Comparison of ENCODE assay signal across 13 cellular contexts in genomic region chr16:55408656-55409055, GRCh38.
DNase-seq lines count a peak whose midpoint lies in the region; ATAC-seq lines count a peak whose summit lies in the region.
"Had no signal": no experiment of that assay in that cellular context is flagged by ENCODE, and none has a peak within 500 bp of the region (broad histone marks: within the 10 kb centered on the region; RNA-seq: fewer than 3 reads in every experiment).

No MANE protein-coding gene starts in this region.

- ATAC-seq in GM18867 (IDR thresholded peaks at IDR 0.05; ENCODE audit: unreplicated experiment): no peak

- in situ Hi-C loops in G401 (cut with HindIII; ENCODE audit: low sequenced_read_pairs): no loop called here

- DNase-seq in G401 (ENCODE audit: low spot score) (peak; percentile 2), ecto neural progenitor cell (ENCODE audit: low spot score) (peak; percentile 51), kidney tubule cell (ENCODE audit: low spot score) (peak; percentile 68), renal cortical epithelial cell (ENCODE audit: low read depth) (peak; percentile 1), AML-193 (lab: John Stamatoyannopoulos, UW) (no peak), HCEC 1CT (no peak), dedifferentiated amniotic fluid mesenchymal stem cell (ENCODE audit: extremely low spot score) (no peak)
- DNase-seq: 8988T; CD4-positive, CD25-positive, alpha-beta regulatory T cell; DMS53; GOT3; HFFc6 had no signal

Comparison
In these comparisons a context has a peak if more than half of its experiments do, and no peak if none do; other contexts are left out.
1. DNase-seq: peak in G401 (single experiment), ecto neural progenitor cell (single experiment), kidney tubule cell (single experiment) and renal cortical epithelial cell (single experiment); none in AML-193 (0 of 2), HCEC 1CT (single experiment) and dedifferentiated amniotic fluid mesenchymal stem cell (single experiment).